1 cellular context compared by ENCODE assay signal in genomic region chr22:41561335-41561734, GRCh38.
TF ChIP-seq lines count a peak whose summit lies in the region.

No MANE protein-coding gene starts in this region.

TF ChIP-seq in HCT116, 20 proteins besides CTCF, POLR2A, EP300 and RAD21 (continued from another document):
- TF ChIP-seq REST (IDR thresholded peaks at IDR 0.05; ENCODE audit: low read depth) (no peak), YY1 (IDR thresholded peaks at IDR 0.05; ENCODE audit: extremely low read depth, insufficient replicate concordance, low read depth, low read length) (no peak), SRF (IDR thresholded peaks at IDR 0.05; ENCODE audit: low read depth) (no peak), SIN3A (IDR thresholded peaks at IDR 0.05; ENCODE audit: low read depth) (no peak), FOSL1 (IDR thresholded peaks at IDR 0.05; ENCODE audit: low read depth) (no peak), EGR1 (IDR thresholded peaks at IDR 0.05; ENCODE audit: low read depth) (no peak)
